ENCODE assay signal across 1 cellular context in genomic region chr16:74606521-74607309, GRCh38.
TF ChIP-seq lines count a peak whose summit lies in the region.

Gene GLG1 (minus strand): TSS chr16:74607114. CDS start chr16:74607094, 20 bp downstream.

TF ChIP-seq in HepG2, 621 proteins besides CTCF, POLR2A, EP300 and RAD21 (continued from another document and continues in another):
- TF ChIP-seq ZNF775 (CRISPR knock-in tag; IDR thresholded peaks at IDR 0.05; ENCODE audit: borderline replicate concordance) (peak; percentile 76), ZFP36 (IDR thresholded peaks at IDR 0.05; ENCODE audit: borderline replicate concordance, low read depth, low read length, partially characterized antibody) (no peak), KDM3A (CRISPR knock-in tag; IDR thresholded peaks at IDR 0.05; ENCODE audit: low read depth) (peak; percentile 67; the same call in 1 of the 2 replicates), MXD1 (CRISPR knock-in tag; IDR thresholded peaks at IDR 0.05) (peak; percentile 88), RXRB (CRISPR knock-in tag; IDR thresholded peaks at IDR 0.05; ENCODE audit: borderline replicate concordance) (peak; percentile 29; the same call in 1 of the 2 replicates), IRF1 (CRISPR knock-in tag; IDR thresholded peaks at IDR 0.05; ENCODE audit: low read depth) (no peak), ZNF180 (CRISPR knock-in tag; IDR thresholded peaks at IDR 0.05; ENCODE audit: borderline replicate concordance, low read depth) (peak; percentile 88; the same call in 1 of the 2 replicates), NFKB2 (CRISPR knock-in tag; IDR thresholded peaks at IDR 0.05; ENCODE audit: borderline replicate concordance) (peak; percentile 75), ZNF501 (CRISPR knock-in tag; IDR thresholded peaks at IDR 0.05) (peak; percentile 86), DR1 (CRISPR knock-in tag; IDR thresholded peaks at IDR 0.05) (peak; percentile 99), SRSF9 (IDR thresholded peaks at IDR 0.05; ENCODE audit: borderline replicate concordance, insufficient read depth, low read depth, low read length, poor library complexity, severe bottlenecking) (no peak), ZNF83 (CRISPR knock-in tag; IDR thresholded peaks at IDR 0.05; ENCODE audit: borderline replicate concordance) (no peak; the same call in 1 of the 2 replicates), CCDC6 (CRISPR knock-in tag; IDR thresholded peaks at IDR 0.05) (peak; percentile 87; the same call in 1 of the 2 replicates), ZNF282 (IDR thresholded peaks at IDR 0.05; ENCODE audit: partially characterized antibody) (no peak), TRAFD1 (CRISPR knock-in tag; IDR thresholded peaks at IDR 0.05; ENCODE audit: borderline replicate concordance) (no peak), ELK4 (CRISPR knock-in tag; IDR thresholded peaks at IDR 0.05; ENCODE audit: borderline replicate concordance) (0 out of 2 replicates have a peak, but pooled peaks have one; percentile 81), ONECUT2 (CRISPR knock-in tag; IDR thresholded peaks at IDR 0.05) (no peak; the same call in none of the 2 replicates), TEAD3 (CRISPR knock-in tag; optimal IDR thresholded peaks at IDR 0.05; ENCODE audit: borderline replicate concordance) (peak; percentile 57), ZNF10 (CRISPR knock-in tag; IDR thresholded peaks at IDR 0.05; ENCODE audit: borderline replicate concordance, low read depth) (no peak), STAT6 (CRISPR knock-in tag; IDR thresholded peaks at IDR 0.05; ENCODE audit: borderline replicate concordance) (no peak; the same call in 1 of the 2 replicates), YEATS2 (CRISPR knock-in tag; IDR thresholded peaks at IDR 0.05; ENCODE audit: borderline replicate concordance) (peak; percentile 74), NFE2 (CRISPR knock-in tag; IDR thresholded peaks at IDR 0.05) (no peak), KAT2B (IDR thresholded peaks at IDR 0.05; ENCODE audit: borderline replicate concordance, low read depth, low read length) (no peak), FOXO1 (CRISPR knock-in tag; IDR thresholded peaks at IDR 0.05) (peak; percentile 25), ZNF619 (CRISPR knock-in tag; IDR thresholded peaks at IDR 0.05) (peak; percentile 85; the same call in 1 of the 2 replicates), ZNF207 (IDR thresholded peaks at IDR 0.05; ENCODE audit: borderline replicate concordance) (no peak), SALL2 (CRISPR knock-in tag; IDR thresholded peaks at IDR 0.05) (peak; percentile 58; the same call in 1 of the 2 replicates), ZNF567 (CRISPR knock-in tag; IDR thresholded peaks at IDR 0.05; ENCODE audit: borderline replicate concordance) (peak; percentile 81; the same call in 1 of the 2 replicates), ZNF772 (CRISPR knock-in tag; IDR thresholded peaks at IDR 0.05) (peak; percentile 84), RARG (CRISPR knock-in tag; IDR thresholded peaks at IDR 0.05; ENCODE audit: low read depth) (0 out of 2 replicates have a peak, but pooled peaks have one; percentile 42), ZNF598 (CRISPR knock-in tag; IDR thresholded peaks at IDR 0.05; ENCODE audit: borderline replicate concordance) (no peak), SKIL (CRISPR knock-in tag; IDR thresholded peaks at IDR 0.05; ENCODE audit: borderline replicate concordance) (peak; percentile 75; the same call in 1 of the 2 replicates), PREB (CRISPR knock-in tag; IDR thresholded peaks at IDR 0.05) (no peak), TBX3 (IDR thresholded peaks at IDR 0.05; ENCODE audit: borderline replicate concordance) (no peak), ZNF451 (CRISPR knock-in tag; IDR thresholded peaks at IDR 0.05) (no peak; the same call in 1 of the 2 replicates), ELF4 (CRISPR knock-in tag; IDR thresholded peaks at IDR 0.05; ENCODE audit: borderline replicate concordance) (no peak), CC2D1A (CRISPR knock-in tag; IDR thresholded peaks at IDR 0.05) (no peak), ZHX2 (IDR thresholded peaks at IDR 0.05; ENCODE audit: low read depth) (peak; percentile 48; the same call in 1 of the 2 replicates), ZHX2 (CRISPR knock-in tag; IDR thresholded peaks at IDR 0.05; ENCODE audit: borderline replicate concordance) (peak; percentile 93), ZNF644 (CRISPR knock-in tag; IDR thresholded peaks at IDR 0.05; ENCODE audit: low read depth) (peak; percentile 25), ZBTB7B (CRISPR knock-in tag; IDR thresholded peaks at IDR 0.05) (0 out of 2 replicates have a peak, but pooled peaks have one; percentile 45), ZBTB33 (CRISPR knock-in tag; IDR thresholded peaks at IDR 0.05) (peak; percentile 3)
